In the genomic region with DNA sequence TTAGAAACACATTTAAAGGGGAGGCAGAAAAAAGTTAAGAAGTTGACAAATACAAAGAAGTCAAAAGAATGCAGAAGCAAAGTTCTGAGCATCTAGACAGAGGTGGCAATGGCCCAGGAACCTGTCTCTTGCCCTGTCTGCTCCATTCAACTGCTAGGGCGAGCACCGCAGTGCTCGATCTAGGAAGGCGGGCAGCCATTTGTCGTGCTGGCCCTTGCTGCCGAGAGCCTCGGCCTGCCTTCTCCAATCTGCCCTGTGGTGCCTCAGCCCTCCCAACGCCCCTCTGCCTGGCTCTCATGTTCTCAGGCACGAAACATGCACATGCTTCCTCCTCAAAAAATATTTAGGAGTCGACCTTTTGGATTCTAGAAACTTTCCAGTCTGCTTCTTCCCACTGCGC, we compare ENCODE assay signal across 38 cellular contexts. TPM values are rescaled to one million over a fixed set of nuclear protein-coding genes. Genes with fewer than 3 reads are reported as not detected.
"Had no signal": no experiment of that assay in that cellular context is flagged by ENCODE, and none has a peak within 500 bp of the region (broad histone marks: within the 10 kb centered on the region; RNA-seq: fewer than 3 reads in every experiment).

No MANE protein-coding gene starts in this region.

- H3K4me3 ChIP-seq: adrenal gland, body of pancreas, breast epithelium had no signal

- H3K27ac ChIP-seq: adrenal gland, body of pancreas, brain microvascular endothelial cell, breast epithelium, VCaP had no signal

- H3K4me1 ChIP-seq: adrenal gland, body of pancreas, breast epithelium had no signal

- H3K9me3 Mint-ChIP-seq: activated B cell treated with CpG ODN at 0.5 μM for 24 hours; activated CD4-positive, alpha-beta memory T cell treated with anti-CD3 and anti-CD28 coated beads for 36 hours; activated CD4-positive, alpha-beta T cell treated with anti-CD3 and anti-CD28 coated beads, Interleukin-2, amount 10 ng/mL, durations not matched to agents 24 days and 14 days; activated CD8-positive, alpha-beta T cell treated with anti-CD3 and anti-CD28 coated beads for 36 hours; activated naive CD4-positive, alpha-beta T cell treated with anti-CD3 and anti-CD28 coated beads for 36 hours; activated naive CD4-positive, alpha-beta T cell treated with anti-CD3 and anti-CD28 coated beads, Interleukin-2, amount 50 U/mL, for 72 hours; activated naive CD8-positive, alpha-beta T cell treated with anti-CD3 and anti-CD28 coated beads for 36 hours; activated T-cell treated with anti-CD3 and anti-CD28 coated beads, Interleukin-2, amount 50 U/mL, for 4 hours; activated T-cell treated with anti-CD3 and anti-CD28 coated beads, Interleukin-2, amount 50 U/mL, for 72 hours; activated T-helper 1 cell treated with anti-CD3 and anti-CD28 coated beads, Interleukin-12 subunit alpha, Interleukin-12 subunit beta, Interleukin-2, Interleukin-4 antibody, amounts not matched to agents 30 ng/mL and 10 ng/mL and 1 ng/mL, durations not matched to agents 14 hours and 24 hours and 36 hours; activated T-helper 17 cell treated with anti-CD3 and anti-CD28 coated beads, Interleukin-2, amount 50 U/mL, for 72 hours; T-helper 1 cell treated with Interleukin-12 subunit alpha and Interleukin-12 subunit beta and Interleukin-4 antibody, amounts not matched to agents 30 μg/mL and 1 μg/mL, for 36 hours; T-helper 2 cell treated with Interferon-gamma antibody and Interleukin-4, amounts not matched to agents 5 μg/mL and 100 μg/mL, for 36 hours had no signal

- H3K27me3 Mint-ChIP-seq: activated B cell treated with CpG ODN at 0.5 μM for 24 hours; activated CD4-positive, alpha-beta memory T cell treated with anti-CD3 and anti-CD28 coated beads for 36 hours; activated CD4-positive, alpha-beta T cell treated with anti-CD3 and anti-CD28 coated beads, Interleukin-2, amount 10 ng/mL, durations not matched to agents 24 days and 14 days; activated CD8-positive, alpha-beta T cell treated with anti-CD3 and anti-CD28 coated beads for 36 hours; activated naive CD8-positive, alpha-beta T cell treated with anti-CD3 and anti-CD28 coated beads for 36 hours; activated T-helper 17 cell treated with anti-CD3 and anti-CD28 coated beads, Interleukin-2, amount 50 U/mL, for 72 hours had no signal

- H3K27ac Mint-ChIP-seq: activated B cell treated with CpG ODN at 0.5 μM for 24 hours; activated CD4-positive, alpha-beta memory T cell treated with anti-CD3 and anti-CD28 coated beads for 36 hours; activated CD4-positive, alpha-beta T cell treated with anti-CD3 and anti-CD28 coated beads, Interleukin-2, amount 10 ng/mL, durations not matched to agents 24 days and 14 days; activated CD8-positive, alpha-beta T cell treated with anti-CD3 and anti-CD28 coated beads for 36 hours; activated naive CD4-positive, alpha-beta T cell treated with anti-CD3 and anti-CD28 coated beads for 36 hours; activated naive CD8-positive, alpha-beta T cell treated with anti-CD3 and anti-CD28 coated beads for 36 hours; activated T-cell treated with anti-CD3 and anti-CD28 coated beads, Interleukin-2, amount 50 U/mL, for 72 hours; activated T-helper 1 cell treated with anti-CD3 and anti-CD28 coated beads, Interleukin-12 subunit alpha, Interleukin-12 subunit beta, Interleukin-2, Interleukin-4 antibody, amounts not matched to agents 30 ng/mL and 10 ng/mL and 1 ng/mL, durations not matched to agents 14 hours and 24 hours and 36 hours; activated T-helper 17 cell treated with anti-CD3 and anti-CD28 coated beads, Interleukin-2, amount 50 U/mL, for 72 hours; T-helper 1 cell treated with Interleukin-12 subunit alpha and Interleukin-12 subunit beta and Interleukin-4 antibody, amounts not matched to agents 30 μg/mL and 1 μg/mL, for 36 hours; T-helper 2 cell treated with Interferon-gamma antibody and Interleukin-4, amounts not matched to agents 5 μg/mL and 100 μg/mL, for 36 hours had no signal

- H3K4me3 Mint-ChIP-seq: activated B cell treated with CpG ODN at 0.5 μM for 24 hours; activated CD4-positive, alpha-beta memory T cell treated with anti-CD3 and anti-CD28 coated beads for 36 hours; activated CD4-positive, alpha-beta T cell treated with anti-CD3 and anti-CD28 coated beads, Interleukin-2, amount 10 ng/mL, durations not matched to agents 24 days and 14 days; activated CD8-positive, alpha-beta T cell treated with anti-CD3 and anti-CD28 coated beads for 36 hours; activated naive CD4-positive, alpha-beta T cell treated with anti-CD3 and anti-CD28 coated beads for 36 hours; activated naive CD8-positive, alpha-beta T cell treated with anti-CD3 and anti-CD28 coated beads for 36 hours; activated T-cell treated with anti-CD3 and anti-CD28 coated beads, Interleukin-2, amount 50 U/mL, for 4 hours; activated T-cell treated with anti-CD3 and anti-CD28 coated beads, Interleukin-2, amount 50 U/mL, for 72 hours; activated T-helper 1 cell treated with anti-CD3 and anti-CD28 coated beads, Interleukin-12 subunit alpha, Interleukin-12 subunit beta, Interleukin-2, Interleukin-4 antibody, amounts not matched to agents 30 ng/mL and 10 ng/mL and 1 ng/mL, durations not matched to agents 14 hours and 24 hours and 36 hours; activated T-helper 17 cell treated with anti-CD3 and anti-CD28 coated beads, Interleukin-2, amount 50 U/mL, for 72 hours; T-helper 1 cell treated with Interleukin-12 subunit alpha and Interleukin-12 subunit beta and Interleukin-4 antibody, amounts not matched to agents 30 μg/mL and 1 μg/mL, for 36 hours; T-helper 2 cell treated with Interferon-gamma antibody and Interleukin-4, amounts not matched to agents 5 μg/mL and 100 μg/mL, for 36 hours had no signal

- ATAC-seq: activated CD8-positive, alpha-beta T cell treated with anti-CD3 and anti-CD28 coated beads for 36 hours; activated naive CD4-positive, alpha-beta T cell treated with anti-CD3 and anti-CD28 coated beads, Interleukin-2, amount 50 U/mL, for 72 hours; activated T-cell treated with anti-CD3 and anti-CD28 coated beads, Interleukin-2, amount 50 U/mL, for 4 hours; activated T-cell treated with anti-CD3 and anti-CD28 coated beads, Interleukin-2, amount 50 U/mL, for 72 hours; activated T-helper 17 cell treated with anti-CD3 and anti-CD28 coated beads, Interleukin-2, amount 50 U/mL, for 72 hours; body of pancreas had no signal

- H3K27me3 ChIP-seq: adrenal gland, body of pancreas, brain microvascular endothelial cell, breast epithelium had no signal

- H3K4me1 Mint-ChIP-seq: activated B cell treated with CpG ODN at 0.5 μM for 24 hours; activated naive CD8-positive, alpha-beta T cell treated with anti-CD3 and anti-CD28 coated beads for 36 hours; activated T-helper 17 cell treated with anti-CD3 and anti-CD28 coated beads, Interleukin-2, amount 50 U/mL, for 72 hours had no signal

- H3K9me3 ChIP-seq: adrenal gland, body of pancreas, breast epithelium had no signal

- DNase-seq: activated B cell treated with CpG ODN at 0.5 μM for 24 hours; activated CD4-positive, alpha-beta memory T cell treated with anti-CD3 and anti-CD28 coated beads for 36 hours; activated CD4-positive, alpha-beta T cell treated with anti-CD3 and anti-CD28 coated beads for 4 hours; activated CD4-positive, alpha-beta T cell treated with anti-CD3 and anti-CD28 coated beads, Interleukin-2, amount 10 ng/mL, durations not matched to agents 24 days and 14 days; activated CD4-positive, alpha-beta T cell treated with anti-CD3 and anti-CD28 coated beads, Interleukin-2, amount 50 U/mL, for 1 hour; activated CD4-positive, alpha-beta T cell treated with anti-CD3 and anti-CD28 coated beads, Interleukin-2, amount 50 U/mL, for 4 hours; activated CD4-positive, CD25-positive, alpha-beta regulatory T cell treated with anti-CD3 and anti-CD28 coated beads, Interleukin-2, amount 50 U/mL, for 72 hours; activated CD8-positive, alpha-beta memory T cell treated with anti-CD3 and anti-CD28 coated beads, Interleukin-2, amount 50 U/mL, for 4 hours; activated CD8-positive, alpha-beta T cell treated with anti-CD3 and anti-CD28 coated beads for 36 hours; activated effector memory CD4-positive, alpha-beta T cell treated with anti-CD3 and anti-CD28 coated beads, Interleukin-2, amount 50 U/mL, for 16 hours; activated gamma-delta T cell treated with Interleukin-2 at 50 U/mL for 16 hours; activated naive CD4-positive, alpha-beta T cell; activated naive CD4-positive, alpha-beta T cell treated with anti-CD3 and anti-CD28 coated beads for 36 hours; activated naive CD4-positive, alpha-beta T cell treated with anti-CD3 and anti-CD28 coated beads, Interleukin-2, amount 50 U/mL, for 16 hours; activated naive CD8-positive, alpha-beta T cell treated with anti-CD3 and anti-CD28 coated beads for 36 hours; activated T-cell treated with anti-CD3 and anti-CD28 coated beads for 4 hours; activated T-cell treated with anti-CD3 and anti-CD28 coated beads, Interleukin-2, amount 50 U/mL, for 1 hour; activated T-cell treated with anti-CD3 and anti-CD28 coated beads, Interleukin-2, amount 50 U/mL, for 4 hours; activated T-cell treated with anti-CD3 and anti-CD28 coated beads, Interleukin-2, amount 50 U/mL, for 72 hours; adrenal gland; amniotic stem cell; aorta; body of pancreas; brain microvascular endothelial cell; central memory CD4-positive, alpha-beta T cell; T-helper 1 cell; T-helper 2 cell; T-helper 9 cell had no signal

RNA-seq across cellular contexts. Expression of a gene that starts 45.2 kb away (rescaled TPM):
- total RNA-seq: activated B cell treated with CpG ODN at 0.5 μM for 24 hours; activated CD4-positive, alpha-beta memory T cell treated with anti-CD3 and anti-CD28 coated beads for 36 hours; activated CD4-positive, alpha-beta T cell treated with anti-CD3 and anti-CD28 coated beads, Interleukin-2, amount 10 ng/mL, durations not matched to agents 24 days and 14 days; activated CD8-positive, alpha-beta memory T cell treated with anti-CD3 and anti-CD28 coated beads for 36 hours; activated CD8-positive, alpha-beta T cell treated with anti-CD3 and anti-CD28 coated beads for 36 hours; activated naive CD4-positive, alpha-beta T cell treated with anti-CD3 and anti-CD28 coated beads for 36 hours; activated naive CD4-positive, alpha-beta T cell treated with anti-CD3 and anti-CD28 coated beads, Interleukin-2, amount 50 U/mL, for 72 hours; activated naive CD8-positive, alpha-beta T cell treated with anti-CD3 and anti-CD28 coated beads for 36 hours; activated T-cell treated with anti-CD3 and anti-CD28 coated beads, Interleukin-2, amount 50 U/mL, for 4 hours; activated T-cell treated with anti-CD3 and anti-CD28 coated beads, Interleukin-2, amount 50 U/mL, for 72 hours; activated T-helper 1 cell treated with anti-CD3 and anti-CD28 coated beads, Interleukin-12 subunit alpha, Interleukin-12 subunit beta, Interleukin-2, Interleukin-4 antibody, amounts not matched to agents 30 ng/mL and 10 ng/mL and 1 ng/mL, durations not matched to agents 14 hours and 24 hours and 36 hours; activated T-helper 17 cell treated with anti-CD3 and anti-CD28 coated beads, Interleukin-2, amount 50 U/mL, for 72 hours; adrenal gland; aorta; astrocyte; body of pancreas; breast epithelium; cardiac septum had no signal
- polyA plus RNA-seq: adrenal gland, aorta had no signal
